In the genomic region with DNA sequence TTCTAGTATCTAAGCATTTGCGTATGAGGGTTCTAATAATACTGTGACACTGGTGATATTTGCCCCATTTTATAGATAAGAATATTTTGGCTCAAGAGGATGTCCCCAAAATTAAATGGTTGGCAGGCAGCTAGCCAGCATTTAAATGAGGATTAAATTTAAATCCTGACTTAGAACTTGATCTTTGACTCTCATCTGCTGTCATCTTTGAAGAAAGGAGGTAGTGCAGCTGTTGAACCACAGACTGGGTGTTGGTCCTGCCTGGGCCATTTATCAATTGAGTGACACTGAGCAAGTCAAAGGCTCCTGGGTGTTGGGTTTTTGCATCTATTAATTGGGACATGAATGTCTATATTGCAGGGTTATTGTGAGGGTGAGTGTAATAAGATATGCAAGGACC, we compare ENCODE assay signal across 22 cellular contexts.
"Had no signal": no experiment of that assay in that cellular context is flagged by ENCODE, and none has a peak within 500 bp of the region (broad histone marks: within the 10 kb centered on the region; RNA-seq: fewer than 3 reads in every experiment).

No MANE protein-coding gene starts in this region.

- H3K36me3 ChIP-seq: left ventricle myocardium inferior, ovary, prostate gland, spleen, uterus had no signal

- DNase-seq: hypothalamus; immature natural killer cell; left ventricle myocardium inferior; mesendoderm; naive thymus-derived CD4-positive, alpha-beta T cell; ovary; posterior cingulate gyrus; retina; right cardiac atrium; small intestine; spleen; stimulated activated CD4-positive, alpha-beta T cell treated with anti-CD3 and anti-CD28 coated beads, Interleukin-4, amount 100 ng/mL, for 24 hours; stimulated activated naive CD4-positive, alpha-beta T cell treated with Interleukin-2 at 50 U/mL for 16 hours; stimulated activated naive CD8-positive, alpha-beta T cell treated with anti-CD3 and anti-CD28 coated beads, Interleukin-15, amount 100 ng/mL, for 72 hours; substantia nigra; uterus had no signal

- H3K27me3 ChIP-seq: ovary, spleen, tibial nerve, uterus had no signal

- H3K9me3 ChIP-seq: left ventricle myocardium inferior, ovary, prostate gland, spleen, tibial nerve, uterus had no signal

- ATAC-seq: naive thymus-derived CD4-positive, alpha-beta T cell; natural killer cell treated with Interleukin-12 subunit alpha and Interleukin-12 subunit beta and Interleukin-15 and Interleukin-18, amount 100 ng/mL, for 72 hours; right cardiac atrium; sciatic nerve; stimulated activated memory B cell treated with anti-CD40 and anti-IgM and Interleukin-4, amounts not matched to agents 10 μg/mL and 1 μg/mL and 100 μg/mL, for 72 hours; stimulated activated naive CD8-positive, alpha-beta T cell treated with anti-CD3 and anti-CD28 coated beads, Interleukin-15, amount 100 ng/mL, for 72 hours had no signal

- H3K27ac ChIP-seq: left ventricle myocardium inferior, ovary, prostate gland, spleen, tibial nerve, uterus had no signal

- H3K4me1 ChIP-seq: left ventricle myocardium inferior, prostate gland, spleen, tibial nerve, uterus had no signal

- H3K4me3 ChIP-seq: left ventricle myocardium inferior, lung, ovary, prostate gland, spleen, tibial nerve, uterus had no signal
